Comparison of ENCODE assay signal across 17 cellular contexts in the genomic region with DNA sequence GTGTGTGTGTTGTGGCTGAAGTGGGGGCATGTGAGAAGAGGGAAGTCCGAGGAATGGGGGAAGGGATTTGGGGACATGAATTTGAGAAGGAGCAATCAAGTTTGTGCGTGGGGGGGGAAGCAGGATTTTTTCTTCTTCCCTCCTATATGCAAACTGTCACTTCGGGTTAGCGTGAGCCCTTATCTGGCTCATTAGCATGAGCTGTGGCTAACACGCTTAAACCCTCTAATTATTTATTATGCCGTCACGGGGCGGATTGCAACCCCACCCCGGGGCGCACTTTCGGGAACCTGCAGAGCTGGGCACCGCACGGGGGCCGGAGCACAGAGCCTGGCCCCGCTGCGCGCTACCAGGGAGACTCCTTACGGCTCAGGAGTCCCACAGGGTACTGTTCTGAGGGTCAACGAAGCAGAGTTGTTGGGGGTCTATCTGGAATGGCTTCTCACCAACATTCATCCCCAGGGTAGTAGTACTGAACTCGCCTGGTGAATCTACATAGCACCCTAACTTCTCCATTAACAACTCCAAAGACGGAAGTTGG. TPM values are rescaled to one million over a fixed set of nuclear protein-coding genes. Genes with fewer than 3 reads are reported as not detected.
DNase-seq lines count a peak whose midpoint lies in the region; ATAC-seq, FAIRE-seq and TF ChIP-seq lines count a peak whose summit lies in the region.
"Had no signal": no experiment of that assay in that cellular context is flagged by ENCODE, and none has a peak within 500 bp of the region (broad histone marks: within the 10 kb centered on the region; RNA-seq: fewer than 3 reads in every experiment).

No MANE protein-coding gene starts in this region.

- no peak overlapping the region for H2BK120ac ChIP-seq in neuronal stem cell (ENCODE audit: low read depth, low read length)

- H3K79me2 ChIP-seq in GM12878 (ENCODE audit: control insufficient read depth, insufficient read depth, low read length): no peaks in the 10 kb centered on the region

- DNase-seq in NCI-H1436 (lab: John Stamatoyannopoulos, UW): peak; percentile 29
- DNase-seq in NCI-H1436 treated with DMSO at 0.1 percent for 48 hours (lab: John Stamatoyannopoulos, UW): no peak
- peak; percentile 91 for DNase-seq in NCI-H1105 treated with DMSO at 0.1 percent for 48 hours (lab: John Stamatoyannopoulos, UW)
- DNase-seq in GM12878 (ENCODE audit: low read depth, low spot score): no peak
- no peak for DNase-seq in neuronal stem cell (ENCODE audit: low spot score)
- no peak for DNase-seq in HPDE6-E6E7 (ENCODE audit: extremely low spot score)
- no peak for DNase-seq in stimulated activated naive CD4-positive, alpha-beta T cell treated with Interleukin-2 at 50 U/mL for 16 hours (lab: John Stamatoyannopoulos, UW)
- no peak for DNase-seq in endothelial cell (ENCODE audit: low spot score)
- DNase-seq: CD8-positive, alpha-beta memory T cell; left cardiac atrium; SJCRH30 had no signal

- H3K4me2 ChIP-seq in GM12878 (ENCODE audit: control insufficient read depth, insufficient read depth) (peak overlapping the region; percentile 73), neuronal stem cell (ENCODE audit: insufficient read depth, low read length, poor library complexity, severe bottlenecking) (peak overlapping the region; percentile 64)

- TF ChIP-seq RAD21 in GM12878 (IDR thresholded peaks at IDR 0.05; ENCODE audit: insufficient read depth, low read depth, low read length): no peak

- no peaks in the 10 kb centered on the region for H4K20me1 ChIP-seq in GM12878 (ENCODE audit: control insufficient read depth, insufficient read depth)

- H3K18ac ChIP-seq in neuronal stem cell (ENCODE audit: low read length): no peak overlapping the region

- H3K79me1 ChIP-seq in neuronal stem cell (ENCODE audit: low read depth, low read length): no peaks in the 10 kb centered on the region

- H3K27me3 Mint-ChIP-seq in endothelial cell (ENCODE audit: unreplicated experiment): peaks cover 36% of the 10 kb centered on the region

- 53% methylated on average over 21 of the region's 21 CpGs for WGBS in GM12878 (ENCODE audit: insufficient coverage, insufficient replicate concordance, low lambda C conversion rate, missing lambda C conversion rate)
- WGBS in neuronal stem cell (ENCODE audit: extremely low coverage in 2 of 2, insufficient read length in 2 of 2, insufficient replicate concordance in 1 of 2), 2 donors: no CpG with 5 or more reads among the region's 21 CpGs

- H3K27ac Mint-ChIP-seq in endothelial cell (ENCODE audit: unreplicated experiment): no peak overlapping the region
- H3K27ac Mint-ChIP-seq: CD8-positive, alpha-beta memory T cell had no signal

- peak; percentile 10 for ATAC-seq in GM12878
- ATAC-seq: gastroesophageal sphincter, left cardiac atrium had no signal

- H3K4ac ChIP-seq in neuronal stem cell (ENCODE audit: low read length): no peak overlapping the region

- 0 out of 4 replicates have a peak, but pooled peaks of 1 of the 2 experiments have one; percentile 3 for TF ChIP-seq EP300 in GM12878 (IDR thresholded peaks at IDR 0.05; ENCODE audit: borderline replicate concordance in 1 of 2, control insufficient read depth in 1 of 2, low read depth in 2 of 2, low read length in 2 of 2)

- H3K4me1 ChIP-seq in GM12878 (ENCODE audit: control insufficient read depth, insufficient read depth, low read length): peaks cover 8% of the 10 kb centered on the region
- H3K4me1 ChIP-seq in neuronal stem cell (ENCODE audit: control insufficient read depth in 2 of 2, insufficient read depth in 1 of 2, low read depth in 1 of 2, low read length in 2 of 2): peaks cover 0 to 8% of the 10 kb centered on the region in 2 donors
- H3K4me1 ChIP-seq: ascending aorta, SJCRH30 had no signal

- intact Hi-C loops in GM12878 (cut with micrococcal nuclease; ENCODE audit: unreplicated experiment): loop anchor here (2.0 kb wide), 1 partner anchor 322 kb away; no protein-coding TSS in a partner anchor

- H3K36me3 ChIP-seq in GM12878 (ENCODE audit: control insufficient read depth in 2 of 2, insufficient read depth in 2 of 2, low read length in 1 of 2) (no peaks in the 10 kb centered on the region), neuronal stem cell (replicated peaks in 1 of 2; ENCODE audit: control insufficient read depth in 2 of 2, insufficient read depth in 2 of 2, low read length in 2 of 2) (no peaks in the 10 kb centered on the region)
- H3K36me3 ChIP-seq: ascending aorta, gastroesophageal sphincter, SJCRH30, thoracic aorta had no signal

- no peak overlapping the region for H4K8ac ChIP-seq in neuronal stem cell (ENCODE audit: low read depth, low read length)

- no peak overlapping the region for H2BK12ac ChIP-seq in neuronal stem cell (ENCODE audit: low read length)

- RAD21 ChIA-PET in GM12878 (lab: Charles Lee; ENCODE audit: unreplicated experiment): interaction anchor here (0.7 to 7.0 kb wide), 14 partner anchors 11 to 597 kb away, joined by 3 to 121 read pairs (median 10); a partner anchor contains a TSS

- TF ChIP-seq CTCF in GM12878 (IDR thresholded peaks at IDR 0.05 in 2 of 3, conservative IDR thresholded peaks at IDR 0.05 in 1 of 3; ENCODE audit: control insufficient read depth in 2 of 3, extremely low read depth in 1 of 3, insufficient read depth in 1 of 3, low read depth in 3 of 3, low read length in 3 of 3) (no peak), endothelial cell (IDR thresholded peaks at IDR 0.05; ENCODE audit: unreplicated experiment) (no peak)

- H3K4me3 ChIP-seq in GM12878: peak overlapping the region; percentile 37; the same call in 1 of the 2 replicates
- peak overlapping the region in 1 of 2 donors; percentile 9 for H3K4me3 ChIP-seq in neuronal stem cell (ENCODE audit: low read length in 2 of 2)
- H3K4me3 ChIP-seq: ascending aorta, gastroesophageal sphincter, SJCRH30, thoracic aorta had no signal

- H4K91ac ChIP-seq in neuronal stem cell (ENCODE audit: low read depth, low read length, poor library complexity): no peak overlapping the region

- H3K9me3 Mint-ChIP-seq in endothelial cell (ENCODE audit: unreplicated experiment): no peaks in the 10 kb centered on the region
- H3K9me3 Mint-ChIP-seq: CD8-positive, alpha-beta memory T cell had no signal

- no TSS peak for BruUV-seq in GM12878 (replicated peaks; lab: Mats Ljungman, UMichigan)

- in situ Hi-C loops in GM12878 (cut with MboI): no loop called here

- no peak for TF ChIP-seq POLR2A in GM12878 (IDR thresholded peaks at IDR 0.05; ENCODE audit: low read depth, low read length)

- SMC1A ChIA-PET in GM12878 (lab: Charles Lee; ENCODE audit: uncharacterized antibody, unreplicated experiment): interaction anchor here (1.2 to 6.7 kb wide), 12 partner anchors 25 to 598 kb away, joined by 3 to 133 read pairs (median 9); a partner anchor contains a TSS

- H3K9me3 ChIP-seq in GM12878 (replicated peaks; ENCODE audit: control insufficient read depth, insufficient read depth, low read length): no peaks in the 10 kb centered on the region; the same call in 2 of the 3 replicates
- H3K9me3 ChIP-seq in neuronal stem cell (replicated peaks in 1 of 2; ENCODE audit: control insufficient read depth in 2 of 2, insufficient read depth in 1 of 2, low read depth in 1 of 2, low read length in 2 of 2): peaks cover 0 to 1% of the 10 kb centered on the region in 2 donors
- H3K9me3 ChIP-seq: ascending aorta, gastroesophageal sphincter, SJCRH30, thoracic aorta had no signal

- no peak overlapping the region for H3K9ac ChIP-seq in GM12878 (ENCODE audit: control insufficient read depth, insufficient read depth, low read length)
- H3K9ac ChIP-seq in neuronal stem cell (ENCODE audit: low read depth, low read length, poor library complexity): no peak overlapping the region

- H2AFZ ChIP-seq in GM12878 (ENCODE audit: control insufficient read depth, low read depth, low read length) (peak overlapping the region; percentile 40), neuronal stem cell (ENCODE audit: low read length) (no peak overlapping the region)

- H3K27me3 ChIP-seq in GM12878 (replicated peaks in 1 of 2; ENCODE audit: control insufficient read depth in 2 of 2, insufficient read depth in 2 of 2, low read length in 1 of 2) (peaks cover 0 to 3% of the 10 kb centered on the region in 2 experiments; a peak in 1 of 4 replicates), neuronal stem cell (ENCODE audit: control insufficient read depth in 3 of 3, insufficient read depth in 3 of 3, low read depth in 1 of 3, low read length in 3 of 3) (peaks cover 6 to 60% (median 47%) of the 10 kb centered on the region in 3 experiments)
- H3K27me3 ChIP-seq: ascending aorta, SJCRH30 had no signal

- H3K27ac ChIP-seq in GM12878 (ENCODE audit: control insufficient read depth, insufficient read depth) (no peak overlapping the region), neuronal stem cell (replicated peaks; ENCODE audit: low read length) (no peak overlapping the region)
- H3K27ac ChIP-seq: ascending aorta, gastroesophageal sphincter, HL-60, SJCRH30, thoracic aorta had no signal

- H3K14ac ChIP-seq in neuronal stem cell (ENCODE audit: low read length): no peak overlapping the region

- POLR2A ChIA-PET in GM12878 (lab: Charles Lee): interaction anchor here (0.7 to 1.1 kb wide), 4 partner anchors 10 to 596 kb away, joined by 3 to 4 read pairs (median 3); no protein-coding TSS in a partner anchor

- no peak overlapping the region for H2BK5ac ChIP-seq in neuronal stem cell (ENCODE audit: low read length)

- H3K4me1 Mint-ChIP-seq in endothelial cell (ENCODE audit: unreplicated experiment): peaks cover 10% of the 10 kb centered on the region

- no peak overlapping the region for H2BK15ac ChIP-seq in neuronal stem cell (ENCODE audit: low read length)

- H3K4me3 Mint-ChIP-seq in endothelial cell (ENCODE audit: unreplicated experiment): no peak overlapping the region

- CTCF ChIA-PET in GM12878 (lab: Yijun Ruan, JAX): interaction anchor here (0.7 to 17.5 kb wide), 11 partner anchors 9 to 677 kb away, joined by 3 to 281 read pairs (median 6); no protein-coding TSS in a partner anchor

- H3K23ac ChIP-seq in neuronal stem cell (ENCODE audit: low read depth, low read length, poor library complexity): no peak overlapping the region

- H2AK5ac ChIP-seq in neuronal stem cell (ENCODE audit: low read depth, low read length): no peak overlapping the region

- FAIRE-seq in GM12878 (lab: Jason Lieb, UNC): no peak

- H3K36me3 Mint-ChIP-seq in endothelial cell (ENCODE audit: low read depth, unreplicated experiment): peaks cover 8% of the 10 kb centered on the region
- H3K36me3 Mint-ChIP-seq: CD8-positive, alpha-beta memory T cell had no signal

RNA-seq across cellular contexts. Expression of a gene that starts 6.5 kb away (rescaled TPM):
- 25.2 and 26.4 TPM in 2 replicates for total RNA-seq in GM12878 (2013; cell fraction: nucleolus; rRNA removed)
- total RNA-seq in GM12878 (2014; rRNA removed) (18.2 and 18.4 TPM in 2 replicates), GM12878 (2014; rRNA removed; fragmentation: Illumina TruSeq; extraction: Trizol) (11.2 and 12.6 TPM in 2 replicates), GM12878 (2021) (20.2 and 21.4 TPM in 2 replicates), endothelial cell (ENCODE audit: unreplicated experiment) (not detected)
- polyA plus RNA-seq in GM12878 (2011; ENCODE audit: low read depth): 0.72 TPM
- polyA plus RNA-seq in GM12878 (2011; rRNA removed) (56.2 and 61.1 TPM in 2 replicates), GM12878 (2014; fragmentation: Illumina TruSeq; extraction: Trizol) (19.3 and 19.6 TPM in 2 replicates), GM12878 (2014; fragmentation: Nextera tagmentation; extraction: Ambion mirVana) (10 to 100 TPM; 10.6 to 11.3 TPM), GM12878 (2014; rRNA removed) (21.8 and 26.8 TPM in 2 replicates), GM12878 (2016; fragmentation: Nextera tagmentation; extraction: Ambion mirVana) (10 to 100 TPM; 31.1 to 34.1 TPM)
- 68.1 and 75.3 TPM in 2 replicates for polyA plus RNA-seq in GM12878 (2011; cell fraction: cytosol; rRNA removed)
- polyA plus RNA-seq in GM12878 (2011; cell fraction: nucleus; rRNA removed): 32.5 and 37.1 TPM in 2 replicates
- polyA plus RNA-seq in GM12878 (2012): 0.96 and 1.8 TPM in 2 replicates
- 24.4 and 31.1 TPM in 2 replicates for polyA minus RNA-seq in GM12878 (2011; rRNA and poly(A)+ RNA removed)
- 16.3 and 19.0 TPM in 2 replicates for polyA minus RNA-seq in GM12878 (2011; cell fraction: cytosol; rRNA and poly(A)+ RNA removed)
- polyA minus RNA-seq in GM12878 (2011; cell fraction: nucleus; rRNA and poly(A)+ RNA removed): 16.0 and 22.7 TPM in 2 replicates
- polyA plus RNA-seq in neuronal stem cell (2013, experiment 1 of 2): 0.08 TPM
- polyA plus RNA-seq in neuronal stem cell (2013, experiment 2 of 2): 0.17 TPM
- total RNA-seq: A172; ascending aorta; CD8-positive, alpha-beta memory T cell; left cardiac atrium; MCF 10A; SJCRH30; thoracic aorta had no signal
- polyA plus RNA-seq: CD8-positive, alpha-beta memory T cell had no signal

RNA-seq across cellular contexts. Expression of a gene that starts 34.0 kb away (rescaled TPM):
- total RNA-seq in GM12878 (2013; cell fraction: nucleolus; rRNA removed): 2.7 and 3.0 TPM in 2 replicates
- total RNA-seq in GM12878 (2014; rRNA removed) (0.28 and 0.38 TPM in 2 replicates), GM12878 (2014; rRNA removed; fragmentation: Illumina TruSeq; extraction: Trizol) (0.27 and 0.37 TPM in 2 replicates), GM12878 (2021) (1.0 and 1.9 TPM in 2 replicates), endothelial cell (ENCODE audit: unreplicated experiment) (not detected)
- not detected for polyA plus RNA-seq in GM12878 (2011; ENCODE audit: low read depth)
- polyA plus RNA-seq in GM12878 (2011; rRNA removed) (1.5 and 2.9 TPM in 2 replicates), GM12878 (2014; fragmentation: Illumina TruSeq; extraction: Trizol) (0.24 and 4.8 TPM in 2 replicates), GM12878 (2014; fragmentation: Nextera tagmentation; extraction: Ambion mirVana) (under 1 TPM; 0.20 to 0.31 TPM), GM12878 (2014; rRNA removed) (0.34 and 0.55 TPM in 2 replicates), GM12878 (2016; fragmentation: Nextera tagmentation; extraction: Ambion mirVana) (under 1 TPM in 1 of 2 experiments, not detected in 1; 0.60 TPM)
- 0.99 and 1.0 TPM in 2 replicates for polyA plus RNA-seq in GM12878 (2011; cell fraction: cytosol; rRNA removed)
- polyA plus RNA-seq in GM12878 (2011; cell fraction: nucleus; rRNA removed): 5.1 and 6.1 TPM in 2 replicates
- 0.15 TPM in 1 of 2 replicates, not detected in the other for polyA plus RNA-seq in GM12878 (2012)
- 0.82 and 1.3 TPM in 2 replicates for polyA minus RNA-seq in GM12878 (2011; rRNA and poly(A)+ RNA removed)
- polyA minus RNA-seq in GM12878 (2011; cell fraction: cytosol; rRNA and poly(A)+ RNA removed): not detected in 2 replicates
- polyA minus RNA-seq in GM12878 (2011; cell fraction: nucleus; rRNA and poly(A)+ RNA removed): 2.2 and 2.3 TPM in 2 replicates
- polyA plus RNA-seq in neuronal stem cell (2013, experiment 1 of 2): 0.11 TPM
- polyA plus RNA-seq in neuronal stem cell (2013, experiment 2 of 2): 0.06 TPM
- total RNA-seq: A172, ascending aorta, MCF 10A, SJCRH30, thoracic aorta had no signal
- polyA plus RNA-seq: CD8-positive, alpha-beta memory T cell had no signal

Comparison
In these comparisons a context has a peak if more than half of its experiments do, and no peak if none do; other contexts are left out.
1. DNase-seq: peak in NCI-H1436 (single experiment) and NCI-H1105 treated with DMSO at 0.1 percent for 48 hours (single experiment); none in NCI-H1436 treated with DMSO at 0.1 percent for 48 hours (single experiment), GM12878 (single experiment), neuronal stem cell (single experiment), HPDE6-E6E7 (single experiment), stimulated activated naive CD4-positive, alpha-beta T cell treated with Interleukin-2 at 50 U/mL for 16 hours (single experiment) and endothelial cell (single experiment).
2. RNA of a gene that starts 6.5 kb away (total RNA-seq): 11.2 to 26.4 TPM in GM12878; not detected in endothelial cell (single experiment); every median in the first group is over 10 times any median in the second.